9 cellular contexts compared by ENCODE assay signal in the genomic region with DNA sequence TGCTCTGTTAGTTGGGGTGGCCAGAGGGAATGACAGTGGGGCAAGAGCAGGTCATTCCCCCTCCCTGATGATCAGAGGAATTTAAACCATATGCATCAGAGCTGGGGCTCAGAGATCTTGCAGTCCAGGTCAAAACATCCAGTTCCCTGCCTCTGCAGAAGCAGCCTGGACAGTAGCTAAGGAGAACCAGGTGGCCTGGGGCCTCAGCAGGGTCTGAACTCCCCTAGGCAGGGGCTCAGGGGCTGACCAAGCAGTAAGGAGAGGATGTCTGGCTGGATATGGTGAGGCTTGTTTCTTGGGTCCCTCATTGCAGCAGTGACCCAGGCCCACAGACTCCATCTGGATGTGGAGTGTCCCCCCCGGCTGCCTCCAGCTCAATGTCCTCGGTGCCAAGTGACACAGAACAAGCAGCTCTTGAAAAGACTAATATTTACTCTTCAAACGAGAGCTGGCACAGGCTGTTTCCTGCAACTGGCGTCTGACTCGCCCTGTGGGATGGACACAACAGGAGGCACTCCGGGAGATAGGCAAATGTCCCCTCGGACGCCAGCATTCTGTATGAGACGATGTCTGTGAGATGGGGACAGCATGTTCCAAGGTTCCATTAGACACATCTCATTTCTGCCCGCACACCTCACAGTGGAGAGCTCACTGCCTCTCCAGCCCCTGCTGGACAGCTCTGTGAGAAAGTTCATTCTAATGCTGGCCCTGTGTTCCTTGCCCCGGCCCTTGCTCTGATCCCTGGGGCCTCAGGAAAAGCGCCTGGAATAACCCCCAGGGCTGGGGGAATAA. TPM values are rescaled to one million over a fixed set of nuclear protein-coding genes. Genes with fewer than 3 reads are reported as not detected.
A peak's percentile ranks its signal among the peaks of the same experiment; 100 is the strongest.
DNase-seq lines count a peak whose midpoint lies in the region; ATAC-seq and TF ChIP-seq lines count a peak whose summit lies in the region.
"Had no signal": no experiment of that assay in that cellular context is flagged by ENCODE, and none has a peak within 500 bp of the region (broad histone marks: within the 10 kb centered on the region; RNA-seq: fewer than 3 reads in every experiment).

No MANE protein-coding gene starts in this region.

- no peak for TF ChIP-seq POLR2A in heart left ventricle (IDR thresholded peaks at IDR 0.05)
- no peak for TF ChIP-seq POLR2A in ovary (IDR thresholded peaks at IDR 0.05)

- peaks cover 7% of the 10 kb centered on the region for H3K27me3 Mint-ChIP-seq in HFFc6 (ENCODE audit: insufficient read depth)
- H3K27me3 Mint-ChIP-seq: naive thymus-derived CD4-positive, alpha-beta T cell had no signal

- peak overlapping the region; percentile 99 for H3K27ac ChIP-seq in VCaP
- H3K27ac ChIP-seq in heart left ventricle: peak overlapping the region in 9 of 12 donors; percentile 21 to 70 (median 39)
- H3K27ac ChIP-seq in stomach smooth muscle (ENCODE audit: low read length): peak overlapping the region; percentile 37
- no peak overlapping the region for H3K27ac ChIP-seq in ovary

- peaks cover 0 to 17% (median 4%) of the 10 kb centered on the region in 9 donors for H3K36me3 ChIP-seq in heart left ventricle
- peaks cover 3 to 11% of the 10 kb centered on the region in 2 donors for H3K36me3 ChIP-seq in stomach smooth muscle (ENCODE audit: control insufficient read depth in 2 of 2, insufficient read depth in 2 of 2, low read length in 2 of 2)
- H3K36me3 ChIP-seq in ovary: no peaks in the 10 kb centered on the region

- no peak overlapping the region for H3K9ac ChIP-seq in stomach smooth muscle (ENCODE audit: low read length in 2 of 2)

- no peaks in the 10 kb centered on the region for H3K9me3 Mint-ChIP-seq in HFFc6
- H3K9me3 Mint-ChIP-seq: naive thymus-derived CD4-positive, alpha-beta T cell had no signal

- no peak overlapping the region for H3K27ac Mint-ChIP-seq in HFFc6

- DNase-seq in HFFc6 (no peak), heart left ventricle (peak in 2 of 5 donors; percentile 61 to 70), HPDE6-E6E7 (ENCODE audit: extremely low spot score) (no peak), NCI-H2227 treated with DMSO at 0.1 percent for 48 hours (lab: John Stamatoyannopoulos, UW) (no peak), ovary (no peak), occipital lobe (lab: John Stamatoyannopoulos, UW) (no peak)
- DNase-seq: naive thymus-derived CD4-positive, alpha-beta T cell had no signal

- peak; percentile 37 for TF ChIP-seq CTCF in HFFc6 (IDR thresholded peaks at IDR 0.05)
- peak; percentile 35 for TF ChIP-seq CTCF in VCaP (conservative IDR thresholded peaks at IDR 0.05)
- peak in 3 of 12 donors; percentile 6 to 33 (median 23) for TF ChIP-seq CTCF in heart left ventricle (IDR thresholded peaks at IDR 0.05)
- no peak for TF ChIP-seq CTCF in ovary (IDR thresholded peaks at IDR 0.05)

- H3K4me3 ChIP-seq in heart left ventricle (no peak overlapping the region), stomach smooth muscle (ENCODE audit: low read length in 2 of 2) (peak overlapping the region in 1 of 2 donors; percentile 44), ovary (no peak overlapping the region)

- H3K4me1 Mint-ChIP-seq in HFFc6 (ENCODE audit: low read depth): no peaks in the 10 kb centered on the region

- 23 to 30% (median 26%) methylated on average over 11 to 12 of the region's 12 CpGs for WGBS in heart left ventricle, 4 donors
- 35 to 58% (median 43%) methylated on average over 12 of the region's 12 CpGs for WGBS in ovary, 3 donors

- H3K4me1 ChIP-seq in heart left ventricle: peaks cover 0 to 45% (median 15%) of the 10 kb centered on the region in 12 donors
- peaks cover 21% of the 10 kb centered on the region for H3K4me1 ChIP-seq in stomach smooth muscle (ENCODE audit: control insufficient read depth, insufficient read depth, low read length)
- no peaks in the 10 kb centered on the region for H3K4me1 ChIP-seq in ovary (ENCODE audit: insufficient read depth)

- no peaks in the 10 kb centered on the region for H3K36me3 Mint-ChIP-seq in HFFc6 (ENCODE audit: low read depth)

- H3K9me3 ChIP-seq in heart left ventricle (no peaks in the 10 kb centered on the region), stomach smooth muscle (ENCODE audit: control insufficient read depth in 2 of 2, low read length in 2 of 2) (no peaks in the 10 kb centered on the region), ovary (no peaks in the 10 kb centered on the region)

- no peak overlapping the region for H3K4me3 Mint-ChIP-seq in HFFc6
- H3K4me3 Mint-ChIP-seq: naive thymus-derived CD4-positive, alpha-beta T cell had no signal

- H3K27me3 ChIP-seq in heart left ventricle (no peaks in the 10 kb centered on the region), stomach smooth muscle (ENCODE audit: control insufficient read depth in 1 of 2, insufficient read depth in 2 of 2, low read length in 2 of 2) (peaks cover 0 to 1% of the 10 kb centered on the region in 2 donors), ovary (no peaks in the 10 kb centered on the region)

- ATAC-seq in heart left ventricle: peak; percentile 52 to 67 (median 60)
- ATAC-seq: naive thymus-derived CD4-positive, alpha-beta T cell had no signal

- no peak for TF ChIP-seq EP300 in ovary (IDR thresholded peaks at IDR 0.05)

- intact Hi-C loops in heart left ventricle (cut with DNase I) (loop anchor here in 9 of 10 donors (5.0 to 10.0 kb wide), 8 partner anchors 42 to 650 kb away; a partner anchor contains a TSS), ovary (cut with DNase I) (no loop called here)

RNA-seq across cellular contexts. Expression of a gene that starts 37.1 kb away (rescaled TPM):
- 10 to 100 TPM; 40.7 to 51.2 (median 48.6) TPM for total RNA-seq in HFFc6 (2021; fragmentation: NEBNext Ultra II Directional; extraction: Animal tissue kit (Norgen Biotek cat#: 25700))
- total RNA-seq in heart left ventricle (10 to 100 TPM; 19.9 to 40.5 (median 28.9) TPM), ovary (10 to 100 TPM; 33.7 to 68.5 (median 46.0) TPM), occipital lobe (78.5 TPM)
- polyA plus RNA-seq in heart left ventricle (10 to 100 TPM; 17.4 to 35.1 TPM), ovary (10 to 100 TPM; 31.4 to 53.7 TPM)

RNA-seq across cellular contexts. Expression of a gene that starts 42.2 kb away (rescaled TPM):
- not detected for total RNA-seq in HFFc6 (2021; fragmentation: NEBNext Ultra II Directional; extraction: Animal tissue kit (Norgen Biotek cat#: 25700))
- 1 to 10 TPM in 8 of 9 donors, under 1 TPM in 1; 0.96 to 5.4 (median 1.7) TPM for total RNA-seq in heart left ventricle
- polyA plus RNA-seq in heart left ventricle: 1 to 10 TPM; 3.0 to 3.5 TPM
- 1 to 10 TPM in 2 of 7 donors, under 1 TPM in 5; 0.12 to 2.0 (median 0.25) TPM for total RNA-seq in ovary
- polyA plus RNA-seq in ovary: 1 to 10 TPM in 1 of 2 donors, under 1 TPM in 1; 0.47 to 2.2 TPM
- total RNA-seq in occipital lobe: 0.16 TPM

RNA-seq across cellular contexts. Expression of a gene that starts 46.0 kb away (rescaled TPM):
- total RNA-seq in HFFc6 (2021; fragmentation: NEBNext Ultra II Directional; extraction: Animal tissue kit (Norgen Biotek cat#: 25700)): 10 to 100 TPM; 18.9 to 23.2 (median 20.9) TPM
- total RNA-seq in heart left ventricle: 10 to 100 TPM; 10.7 to 16.9 (median 12.8) TPM
- 10 to 100 TPM; 30.9 to 34.6 TPM for polyA plus RNA-seq in heart left ventricle
- total RNA-seq in ovary: 10 to 100 TPM; 17.9 to 22.8 (median 20.2) TPM
- polyA plus RNA-seq in ovary: 10 to 100 TPM; 21.9 to 24.5 TPM
- total RNA-seq in occipital lobe: 26.4 TPM

RNA-seq across cellular contexts. Expression of a gene that starts 55.8 kb away (rescaled TPM):
- total RNA-seq in HFFc6 (2021; fragmentation: NEBNext Ultra II Directional; extraction: Animal tissue kit (Norgen Biotek cat#: 25700)): 10 to 100 TPM; 27.8 to 32.7 (median 30.9) TPM
- total RNA-seq in heart left ventricle: 10 to 100 TPM; 14.6 to 40.6 (median 20.9) TPM
- polyA plus RNA-seq in heart left ventricle: 10 to 100 TPM; 10.7 to 31.3 TPM
- total RNA-seq in ovary: 100 to 1,000 TPM in 1 of 7 donors, 10 to 100 TPM in 6; 68.6 to 114 (median 89.7) TPM
- 10 to 100 TPM; 26.2 to 61.5 TPM for polyA plus RNA-seq in ovary
- 246 TPM for total RNA-seq in occipital lobe

Comparison
In these comparisons a context has a peak if more than half of its experiments do, and no peak if none do; other contexts are left out.
1. CTCF ChIP-seq: peak in HFFc6 (single experiment) and VCaP (single experiment); none in ovary (0 of 3).
2. H3K27ac ChIP-seq: peak in VCaP (single experiment), heart left ventricle (9 of 12) and stomach smooth muscle (single experiment); none in ovary (0 of 2).
3. intact Hi-C loops: an anchor here in heart left ventricle (5.0 to 10.0 kb wide); none called in ovary.